In the genomic region with DNA sequence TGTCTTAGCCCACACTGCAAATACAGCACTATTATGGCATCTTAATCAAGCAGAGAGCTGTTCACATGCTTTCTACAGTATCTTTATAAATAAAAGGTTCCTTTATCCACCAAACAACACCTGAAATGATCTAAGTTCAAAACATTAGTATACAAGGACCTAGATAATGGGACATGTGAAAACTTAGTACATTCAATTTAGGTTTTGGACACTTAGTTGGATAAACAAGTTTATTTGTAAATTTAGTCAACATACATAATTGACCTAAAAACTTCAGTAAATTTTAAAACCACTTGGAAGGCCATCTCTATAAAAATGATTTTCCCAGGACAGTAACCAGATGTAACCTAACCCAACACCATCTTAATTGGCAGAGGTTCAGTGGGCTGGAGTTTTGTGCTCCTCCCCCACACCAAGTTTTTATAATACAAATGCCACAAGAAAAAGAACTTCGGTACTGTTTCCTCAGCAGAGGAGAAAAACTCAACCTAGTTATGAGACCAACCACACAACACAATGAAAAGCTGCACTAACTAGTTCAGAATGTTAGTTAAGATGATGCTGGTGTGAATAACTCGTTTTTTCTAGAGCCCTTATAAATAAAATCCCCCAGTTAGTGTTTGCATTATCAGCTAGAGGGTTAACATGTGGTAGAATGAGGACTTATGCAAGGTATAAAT, we compare ENCODE assay signal across 10 cellular contexts. TPM values are rescaled to one million over a fixed set of nuclear protein-coding genes. Genes with fewer than 3 reads are reported as not detected.
DNase-seq lines count a peak whose midpoint lies in the region; ATAC-seq, FAIRE-seq and TF ChIP-seq lines count a peak whose summit lies in the region.
"Had no signal": no experiment of that assay in that cellular context is flagged by ENCODE, and none has a peak within 500 bp of the region (broad histone marks: within the 10 kb centered on the region; RNA-seq: fewer than 3 reads in every experiment).

No MANE protein-coding gene starts in this region.

- H3K4me3 Mint-ChIP-seq in T-helper 1 cell treated with Interleukin-12 subunit alpha and Interleukin-12 subunit beta and Interleukin-4 antibody, amounts not matched to agents 30 μg/mL and 1 μg/mL, for 36 hours, result peak overlapping the region; percentile 96
- peak overlapping the region; percentile 92 for H3K4me3 Mint-ChIP-seq in activated naive CD8-positive, alpha-beta T cell treated with anti-CD3 and anti-CD28 coated beads for 36 hours

- peaks cover 0 to 17% of the 10 kb centered on the region in 2 donors for H3K4me1 ChIP-seq in kidney (ENCODE audit: control insufficient read depth in 1 of 2, insufficient read depth in 1 of 2, low read depth in 1 of 2, low read length in 2 of 2)
- peaks cover 26% of the 10 kb centered on the region for H3K4me1 ChIP-seq in stomach smooth muscle (ENCODE audit: control insufficient read depth, insufficient read depth, low read length)

- ATAC-seq in HG02885 (IDR thresholded peaks at IDR 0.05; ENCODE audit: poor library complexity, unreplicated experiment), result no peak

- no peaks in the 10 kb centered on the region for H3K27me3 Mint-ChIP-seq in T-helper 1 cell treated with Interleukin-12 subunit alpha and Interleukin-12 subunit beta and Interleukin-4 antibody, amounts not matched to agents 30 μg/mL and 1 μg/mL, for 36 hours (ENCODE audit: low read depth)
- H3K27me3 Mint-ChIP-seq in activated naive CD8-positive, alpha-beta T cell treated with anti-CD3 and anti-CD28 coated beads for 36 hours, result peaks cover 6% of the 10 kb centered on the region

- DNase-seq in T-helper 1 cell (no peak), kidney (no peak), RKO (ENCODE audit: low spot score) (no peak), amniotic stem cell (lab: John Stamatoyannopoulos, UW) (no peak)
- DNase-seq in activated naive CD8-positive, alpha-beta T cell treated with anti-CD3 and anti-CD28 coated beads for 36 hours, result no peak
- DNase-seq: stimulated activated CD4-positive, alpha-beta T cell treated with anti-CD3 and anti-CD28 coated beads, Interleukin-4, amount 100 ng/mL, for 4 hours had no signal

- no peak for TF ChIP-seq CTCF in kidney (IDR thresholded peaks at IDR 0.05; ENCODE audit: borderline replicate concordance, extremely low read depth, insufficient read depth)

- no peaks in the 10 kb centered on the region for H3K9me3 Mint-ChIP-seq in T-helper 1 cell treated with Interleukin-12 subunit alpha and Interleukin-12 subunit beta and Interleukin-4 antibody, amounts not matched to agents 30 μg/mL and 1 μg/mL, for 36 hours
- no peaks in the 10 kb centered on the region for H3K9me3 Mint-ChIP-seq in activated naive CD8-positive, alpha-beta T cell treated with anti-CD3 and anti-CD28 coated beads for 36 hours

- H3K27ac Mint-ChIP-seq in T-helper 1 cell treated with Interleukin-12 subunit alpha and Interleukin-12 subunit beta and Interleukin-4 antibody, amounts not matched to agents 30 μg/mL and 1 μg/mL, for 36 hours, result peak overlapping the region; percentile 87
- H3K27ac Mint-ChIP-seq in activated naive CD8-positive, alpha-beta T cell treated with anti-CD3 and anti-CD28 coated beads for 36 hours, result peak overlapping the region; percentile 90

- intact Hi-C loops in kidney (cut with DNase I), result no loop called here

- peak overlapping the region; percentile 86 to 96 for H3K4me3 ChIP-seq in kidney (ENCODE audit: low read length in 2 of 2)
- H3K4me3 ChIP-seq in stomach smooth muscle (ENCODE audit: low read length in 2 of 2), result peak overlapping the region; percentile 89 to 98

- H3K27ac ChIP-seq in kidney (ENCODE audit: low read depth in 2 of 2, low read length in 2 of 2) (peak overlapping the region in 1 of 2 donors; percentile 33), stomach smooth muscle (ENCODE audit: low read length) (no peak overlapping the region)

- peaks cover 39% of the 10 kb centered on the region for H3K4me1 Mint-ChIP-seq in T-helper 1 cell treated with Interleukin-12 subunit alpha and Interleukin-12 subunit beta and Interleukin-4 antibody, amounts not matched to agents 30 μg/mL and 1 μg/mL, for 36 hours (ENCODE audit: low read depth)
- H3K4me1 Mint-ChIP-seq in activated naive CD8-positive, alpha-beta T cell treated with anti-CD3 and anti-CD28 coated beads for 36 hours, result peaks cover 34% of the 10 kb centered on the region

- H3K9ac ChIP-seq in kidney (ENCODE audit: low read length in 2 of 2), result peak overlapping the region; percentile 40 to 56
- H3K9ac ChIP-seq in stomach smooth muscle (ENCODE audit: low read length in 2 of 2), result peak overlapping the region; percentile 52 to 97

- H3K9me3 ChIP-seq in kidney (ENCODE audit: control insufficient read depth in 1 of 2, low read length in 2 of 2) (no peaks in the 10 kb centered on the region), stomach smooth muscle (ENCODE audit: control insufficient read depth in 2 of 2, low read length in 2 of 2) (no peaks in the 10 kb centered on the region)

- no peak for FAIRE-seq in kidney (lab: Jason Lieb, UNC)
- FAIRE-seq: A204.1 had no signal

- H3K27me3 ChIP-seq in stomach smooth muscle (ENCODE audit: control insufficient read depth in 1 of 2, insufficient read depth in 2 of 2, low read length in 2 of 2), result no peaks in the 10 kb centered on the region

- H3K36me3 ChIP-seq in kidney (ENCODE audit: control insufficient read depth in 1 of 2, insufficient read depth in 2 of 2, low read length in 2 of 2) (peaks cover 14 to 25% of the 10 kb centered on the region in 2 donors), stomach smooth muscle (ENCODE audit: control insufficient read depth in 2 of 2, insufficient read depth in 2 of 2, low read length in 2 of 2) (peaks cover 32 to 47% of the 10 kb centered on the region in 2 donors)

- H3K36me3 Mint-ChIP-seq in T-helper 1 cell treated with Interleukin-12 subunit alpha and Interleukin-12 subunit beta and Interleukin-4 antibody, amounts not matched to agents 30 μg/mL and 1 μg/mL, for 36 hours (ENCODE audit: low read depth), result peaks cover 32% of the 10 kb centered on the region
- peaks cover 39% of the 10 kb centered on the region for H3K36me3 Mint-ChIP-seq in activated naive CD8-positive, alpha-beta T cell treated with anti-CD3 and anti-CD28 coated beads for 36 hours

RNA-seq across cellular contexts. Expression of a gene that starts 7.2 kb away (rescaled TPM):
- 10 to 100 TPM; 26.9 to 27.4 TPM for total RNA-seq in activated naive CD8-positive, alpha-beta T cell treated with anti-CD3 and anti-CD28 coated beads for 36 hours
- total RNA-seq in kidney, result 35.5 TPM
- 12.0 TPM for polyA plus RNA-seq in kidney (ENCODE audit: insufficient read depth, low read depth, low replicate concordance)

RNA-seq across cellular contexts. Expression of a gene that starts 12.4 kb away (rescaled TPM):
- total RNA-seq in activated naive CD8-positive, alpha-beta T cell treated with anti-CD3 and anti-CD28 coated beads for 36 hours, result 10 to 100 TPM; 33.2 to 33.6 TPM
- total RNA-seq in kidney, result 34.5 TPM
- polyA plus RNA-seq in kidney (ENCODE audit: insufficient read depth, low read depth, low replicate concordance), result 105 TPM

RNA-seq across cellular contexts. Expression of a gene that starts 56.1 kb away (rescaled TPM):
- 1 to 10 TPM in 1 of 2 experiments, under 1 TPM in 1; 0.64 to 1.4 TPM for total RNA-seq in activated naive CD8-positive, alpha-beta T cell treated with anti-CD3 and anti-CD28 coated beads for 36 hours
- 149 TPM for total RNA-seq in kidney
- polyA plus RNA-seq in kidney (ENCODE audit: insufficient read depth, low read depth, low replicate concordance), result 15.7 TPM

Comparison
In these comparisons a context has a peak if more than half of its experiments do, and no peak if none do; other contexts are left out.
1. RNA of a gene that starts 56.1 kb away (total RNA-seq): 149 TPM in kidney (single experiment); 0.64 to 1.4 TPM in activated naive CD8-positive, alpha-beta T cell treated with anti-CD3 and anti-CD28 coated beads for 36 hours; every median in the first group is over 10 times any median in the second.